ENCODE assay signal across 8 cellular contexts in the genomic region with DNA sequence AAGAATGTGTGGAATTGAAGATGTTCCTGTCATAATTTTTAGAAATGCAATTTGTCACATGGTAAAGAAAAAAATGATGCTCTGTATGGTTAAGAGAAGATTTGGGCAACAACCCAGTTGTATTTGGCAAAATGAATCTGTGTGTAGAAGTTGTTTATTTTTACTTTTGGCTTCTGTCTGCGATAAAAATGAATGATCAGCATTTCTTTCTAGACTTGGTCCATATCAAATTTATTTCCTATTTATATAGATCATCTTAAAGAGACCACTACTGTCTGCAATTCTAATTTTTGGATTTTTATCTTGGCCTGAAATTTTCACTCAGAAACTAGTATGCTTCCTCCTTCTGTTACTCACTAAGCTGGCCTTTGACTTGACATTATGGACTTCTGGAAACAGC.
"Had no signal": no experiment of that assay in that cellular context is flagged by ENCODE, and none has a peak within 500 bp of the region (broad histone marks: within the 10 kb centered on the region; RNA-seq: fewer than 3 reads in every experiment).

No MANE protein-coding gene starts in this region.

- DNase-seq: GDM1, GF-D8 had no signal

- ATAC-seq: GM12878 had no signal

- FAIRE-seq: G401.6, GM12878, GM12891, GM12892, GM18507, GM19239 had no signal

- H3K4me3 ChIP-seq: GM12878 had no signal
